Comparison of ENCODE assay signal across 1 cellular context in genomic region chrX:133399411-133399810, GRCh38.
TF ChIP-seq lines count a peak whose summit lies in the region.

No MANE protein-coding gene starts in this region.

TF ChIP-seq in WTC11, 78 proteins besides CTCF, POLR2A, EP300 and RAD21 (continued from another document):
- no peak for TF ChIP-seq ATF6 (CRISPR knock-in tag; IDR thresholded peaks at IDR 0.05)
- TF ChIP-seq STAT6 (CRISPR knock-in tag; conservative IDR thresholded peaks at IDR 0.05; ENCODE audit: low read depth) = no peak
- TF ChIP-seq RORB (CRISPR knock-in tag; IDR thresholded peaks at IDR 0.05) = no peak
- no peak for TF ChIP-seq ZNF416 (CRISPR knock-in tag; IDR thresholded peaks at IDR 0.05)
